In genomic region chrX:154396948-154397887, GRCh38 we compare ENCODE assay signal across 8 cellular contexts. TPM values are rescaled to one million over a fixed set of nuclear protein-coding genes. Genes with fewer than 3 reads are reported as not detected.
DNase-seq lines count a peak whose midpoint lies in the region; ATAC-seq and TF ChIP-seq lines count a peak whose summit lies in the region.

No MANE protein-coding gene starts in this region.

- H3K4me1 Mint-ChIP-seq in activated T-cell treated with anti-CD3 and anti-CD28 coated beads, Interleukin-2, amount 50 U/mL, for 4 hours (ENCODE audit: low read depth) = peaks cover 10% of the 10 kb centered on the region

- peak overlapping the region; percentile 30 for H3K4me2 ChIP-seq in neural cell (ENCODE audit: low read length)

- peaks cover 0 to 18% (median 0%) of the 10 kb centered on the region in 4 donors for H3K4me1 ChIP-seq in tibial nerve

- peak overlapping the region; percentile 95 for H3K27ac ChIP-seq in neural cell (ENCODE audit: low read length)
- peak overlapping the region; percentile 97 to 99 (median 98) for H3K27ac ChIP-seq in tibial nerve

- no peaks in the 10 kb centered on the region for H3K9me3 ChIP-seq in neural cell (ENCODE audit: low read length)
- no peaks in the 10 kb centered on the region for H3K9me3 ChIP-seq in tibial nerve

- TF ChIP-seq CTCF in BJ (IDR thresholded peaks at IDR 0.05; ENCODE audit: insufficient read depth, low read depth, low read length) (no peak), neural cell (IDR thresholded peaks at IDR 0.05; ENCODE audit: poor library complexity, severe bottlenecking) (no peak), tibial nerve (IDR thresholded peaks at IDR 0.05) (no peak)

- peaks cover 5% of the 10 kb centered on the region for H4K20me1 ChIP-seq in neural cell (ENCODE audit: insufficient read depth)

- WGBS in tibial nerve, 2 donors = 12 to 47% methylated on average over 15 to 52 of the region's 56 CpGs

- peaks cover 4% of the 10 kb centered on the region for H3K79me2 ChIP-seq in neural cell (replicated peaks; ENCODE audit: insufficient read depth, low read length)

- no peaks in the 10 kb centered on the region for H3K9me3 Mint-ChIP-seq in activated T-cell treated with anti-CD3 and anti-CD28 coated beads, Interleukin-2, amount 50 U/mL, for 4 hours

- peak overlapping the region; percentile 97 for H3K9ac ChIP-seq in neural cell (ENCODE audit: low read length)

- TF ChIP-seq RAD21 in neural cell (conservative IDR thresholded peaks at IDR 0.05) = no peak

- H3K27me3 ChIP-seq in BJ (ENCODE audit: control insufficient read depth, insufficient read depth, low read length) = no peaks in the 10 kb centered on the region
- H3K27me3 ChIP-seq in neural cell (ENCODE audit: insufficient read depth, low read depth, low read length) = no peaks in the 10 kb centered on the region
- no peaks in the 10 kb centered on the region for H3K27me3 ChIP-seq in tibial nerve

- no peaks in the 10 kb centered on the region for H3F3A ChIP-seq in neural cell (ENCODE audit: insufficient read depth, low read length, poor library complexity, severe bottlenecking)

- ATAC-seq in GM19023 (IDR thresholded peaks at IDR 0.05; ENCODE audit: unreplicated experiment) = peak; percentile 59
- ATAC-seq in HG03139 (IDR thresholded peaks at IDR 0.05; ENCODE audit: unreplicated experiment) = peak; percentile 41
- ATAC-seq in activated T-cell treated with anti-CD3 and anti-CD28 coated beads, Interleukin-2, amount 50 U/mL, for 4 hours = peak; percentile 59 to 64

- POLR2A ChIA-PET in BJ (lab: Charles Lee) = interaction anchor here (1.6 kb wide), 1 partner anchor 26 kb away, joined by 4 read pairs; no protein-coding TSS in a partner anchor

- DNase-seq in BJ (ENCODE audit: low read depth) (no peak), NCI-H774 (lab: John Stamatoyannopoulos, UW) (peak; percentile 54), fibroblast of peridontal ligament (ENCODE audit: extremely low read depth) (peak; percentile 45), tibial nerve (ENCODE audit: low spot score in 2 of 2) (peak; percentile 52 to 54)
- peak; percentile 52 for DNase-seq in activated T-cell treated with anti-CD3 and anti-CD28 coated beads, Interleukin-2, amount 50 U/mL, for 4 hours

- CTCF ChIA-PET in BJ (lab: Yijun Ruan, JAX) = interaction anchor here (1.0 to 2.7 kb wide), 3 partner anchors 18 to 134 kb away, joined by 3 to 16 read pairs (median 6); partner anchors contain the start of genes EMD and FLNA

- H3K4me3 ChIP-seq in BJ (ENCODE audit: low read depth, low read length) = peak overlapping the region; percentile 81
- peak overlapping the region; percentile 81 for H3K4me3 ChIP-seq in neural cell (ENCODE audit: low read length)
- peak overlapping the region; percentile 50 to 77 (median 66) for H3K4me3 ChIP-seq in tibial nerve

- peaks cover 12% of the 10 kb centered on the region for H3K36me3 ChIP-seq in BJ (ENCODE audit: control insufficient read depth, insufficient read depth, low read length)
- no peaks in the 10 kb centered on the region for H3K36me3 ChIP-seq in neural cell (ENCODE audit: insufficient read depth, low read length)
- H3K36me3 ChIP-seq in tibial nerve = peaks cover 0 to 23% (median 6%) of the 10 kb centered on the region in 3 donors

- peaks cover 18% of the 10 kb centered on the region for H3K36me3 Mint-ChIP-seq in activated T-cell treated with anti-CD3 and anti-CD28 coated beads, Interleukin-2, amount 50 U/mL, for 4 hours (ENCODE audit: insufficient read depth)

- TF ChIP-seq EP300 in neural cell (conservative IDR thresholded peaks at IDR 0.05; ENCODE audit: poor library complexity, severe bottlenecking) (no peak), tibial nerve (IDR thresholded peaks at IDR 0.05) (no peak)

- H2AFZ ChIP-seq in neural cell (ENCODE audit: low read depth, low read length) = no peak overlapping the region

- no peaks in the 10 kb centered on the region for H3K9me2 ChIP-seq in neural cell (ENCODE audit: insufficient read depth, low read length)

- peak; percentile 30 to 41 for TF ChIP-seq POLR2A in tibial nerve (IDR thresholded peaks at IDR 0.05)

- H3K27me3 Mint-ChIP-seq in activated T-cell treated with anti-CD3 and anti-CD28 coated beads, Interleukin-2, amount 50 U/mL, for 4 hours (ENCODE audit: low read depth) = no peaks in the 10 kb centered on the region

- peak overlapping the region; percentile 97 for H3K4me3 Mint-ChIP-seq in activated T-cell treated with anti-CD3 and anti-CD28 coated beads, Interleukin-2, amount 50 U/mL, for 4 hours

TF ChIP-seq in neural cell, 6 proteins besides CTCF, POLR2A, EP300 and RAD21:
- TF ChIP-seq SMC3 (conservative IDR thresholded peaks at IDR 0.05; ENCODE audit: poor library complexity) (no peak), POLR2AphosphoS5 (IDR thresholded peaks at IDR 0.05) (no peak), TAF1 (IDR thresholded peaks at IDR 0.05; ENCODE audit: low read depth) (no peak), REST (IDR thresholded peaks at IDR 0.05; ENCODE audit: borderline replicate concordance) (no peak), EZH2 (IDR thresholded peaks at IDR 0.05; ENCODE audit: borderline replicate concordance, insufficient read depth, low read length, poor library complexity, severe bottlenecking) (no peak), MXI1 (conservative IDR thresholded peaks at IDR 0.05; ENCODE audit: poor library complexity, severe bottlenecking) (no peak)

RNA-seq across cellular contexts. Expression of gene RPL10, which starts 1.0 kb away (rescaled TPM):
- polyA plus RNA-seq in BJ (2011; rRNA removed) (5,693 and 7,037 TPM in 2 replicates), neural cell (3,689 and 3,975 TPM in 2 replicates)
- polyA minus RNA-seq in BJ (2011; rRNA and poly(A)+ RNA removed) = 964 and 1,810 TPM in 2 replicates
- total RNA-seq in activated T-cell treated with anti-CD3 and anti-CD28 coated beads, Interleukin-2, amount 50 U/mL, for 4 hours = 1,000 to 10,000 TPM; 3,297 to 3,503 (median 3,452) TPM
- 1,156 and 1,432 TPM in 2 replicates for polyA minus RNA-seq in neural cell
- total RNA-seq in tibial nerve = 1,000 to 10,000 TPM; 4,372 to 6,501 (median 5,244) TPM

RNA-seq across cellular contexts. Expression of gene DNASE1L1, which starts 11.8 kb away (rescaled TPM):
- polyA plus RNA-seq in BJ (2011; rRNA removed) (50.3 and 63.5 TPM in 2 replicates), neural cell (8.3 and 9.2 TPM in 2 replicates)
- polyA minus RNA-seq in BJ (2011; rRNA and poly(A)+ RNA removed) = 32.3 and 43.5 TPM in 2 replicates
- 1 to 10 TPM; 4.0 to 7.3 (median 5.1) TPM for total RNA-seq in activated T-cell treated with anti-CD3 and anti-CD28 coated beads, Interleukin-2, amount 50 U/mL, for 4 hours
- 6.8 and 7.5 TPM in 2 replicates for polyA minus RNA-seq in neural cell
- total RNA-seq in tibial nerve = 10 to 100 TPM; 21.4 to 36.0 (median 28.6) TPM

RNA-seq across cellular contexts. Expression of gene TAFAZZIN, which starts 14.1 kb away (rescaled TPM):
- 13.1 and 24.8 TPM in 2 replicates for polyA plus RNA-seq in BJ (2011; rRNA removed)
- 10.1 and 14.6 TPM in 2 replicates for polyA minus RNA-seq in BJ (2011; rRNA and poly(A)+ RNA removed)
- 10 to 100 TPM; 37.9 to 39.3 (median 38.2) TPM for total RNA-seq in activated T-cell treated with anti-CD3 and anti-CD28 coated beads, Interleukin-2, amount 50 U/mL, for 4 hours
- polyA plus RNA-seq in neural cell = 51.2 and 60.5 TPM in 2 replicates
- polyA minus RNA-seq in neural cell = 17.5 and 18.6 TPM in 2 replicates
- total RNA-seq in tibial nerve = 100 to 1,000 TPM in 2 of 4 donors, 10 to 100 TPM in 2; 78.9 to 138 (median 97.7) TPM

RNA-seq across cellular contexts. Expression of gene EMD, which starts 18.1 kb away (rescaled TPM):
- polyA plus RNA-seq in BJ (2011; rRNA removed) (32.6 and 71.0 TPM in 2 replicates), neural cell (67.9 and 86.3 TPM in 2 replicates)
- polyA minus RNA-seq in BJ (2011; rRNA and poly(A)+ RNA removed) = 28.6 and 36.2 TPM in 2 replicates
- 100 to 1,000 TPM; 107 to 113 (median 111) TPM for total RNA-seq in activated T-cell treated with anti-CD3 and anti-CD28 coated beads, Interleukin-2, amount 50 U/mL, for 4 hours
- polyA minus RNA-seq in neural cell = 28.0 and 34.3 TPM in 2 replicates
- 10 to 100 TPM; 38.0 to 72.6 (median 46.7) TPM for total RNA-seq in tibial nerve

RNA-seq across cellular contexts. Expression of gene FLNA, which starts 22.8 kb away (rescaled TPM):
- 855 and 1,740 TPM in 2 replicates for polyA plus RNA-seq in BJ (2011; rRNA removed)
- 3,675 and 4,472 TPM in 2 replicates for polyA minus RNA-seq in BJ (2011; rRNA and poly(A)+ RNA removed)
- total RNA-seq in activated T-cell treated with anti-CD3 and anti-CD28 coated beads, Interleukin-2, amount 50 U/mL, for 4 hours = 100 to 1,000 TPM; 765 to 924 (median 866) TPM
- polyA plus RNA-seq in neural cell = 84.9 and 118 TPM in 2 replicates
- polyA minus RNA-seq in neural cell = 69.6 and 76.4 TPM in 2 replicates
- 1,000 to 10,000 TPM in 3 of 4 donors, 100 to 1,000 TPM in 1; 995 to 1,349 (median 1,139) TPM for total RNA-seq in tibial nerve
